In the genomic region with DNA sequence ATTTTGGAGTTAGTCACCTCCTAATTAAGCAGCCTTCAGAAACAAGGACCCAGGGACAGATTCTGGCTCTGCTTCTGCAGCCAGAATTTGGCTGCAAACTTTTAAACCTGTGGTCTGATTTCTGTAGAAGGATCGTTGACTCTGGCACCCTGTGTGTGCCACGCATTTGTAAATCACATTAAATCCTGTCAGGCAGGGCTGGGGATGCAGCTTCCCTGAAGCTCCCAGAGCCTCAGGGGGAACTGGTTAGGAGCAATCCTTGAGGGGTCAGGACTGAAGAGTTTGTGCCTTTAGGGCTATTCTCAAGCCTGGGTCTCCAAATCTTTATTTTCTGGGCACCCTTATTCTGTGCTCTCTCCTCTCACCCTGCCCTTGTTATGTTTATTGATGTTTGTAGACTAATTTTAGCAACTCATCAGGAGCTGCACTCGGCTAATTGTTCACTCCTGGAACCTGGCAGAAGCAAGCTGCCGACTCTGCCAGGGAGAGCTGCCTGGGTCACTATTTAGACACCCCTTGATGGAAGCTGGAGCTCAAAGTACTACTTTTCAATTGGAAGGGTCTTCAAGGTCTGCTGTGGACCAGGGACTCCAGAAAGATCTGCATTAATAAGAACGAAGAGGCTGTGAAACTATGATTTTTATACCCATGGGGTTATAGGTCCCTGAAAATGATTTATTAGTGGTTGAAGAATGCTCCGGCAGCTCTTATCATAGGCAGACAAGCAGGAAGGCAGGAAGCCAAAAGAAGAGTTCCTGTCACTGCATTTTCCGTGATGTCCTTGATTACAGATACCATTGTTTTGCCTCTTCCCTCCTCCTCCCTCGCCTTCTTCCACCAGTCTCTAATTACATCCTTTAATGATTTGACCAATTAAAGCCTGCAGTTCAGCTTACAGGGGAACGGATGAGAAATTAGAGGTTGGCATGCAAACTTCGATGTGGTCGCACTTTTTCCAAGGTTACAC, we compare ENCODE assay signal across 1 cellular context.
TF ChIP-seq lines count a peak whose summit lies in the region.

No MANE protein-coding gene starts in this region.

TF ChIP-seq in K562, 482 proteins besides CTCF, POLR2A, EP300 and RAD21 (continued from another document and continues in another):
- no peak for TF ChIP-seq CHAMP1 (IDR thresholded peaks at IDR 0.05)
- TF ChIP-seq ZNF280B (CRISPR knock-in tag; IDR thresholded peaks at IDR 0.05): no peak
- no peak for TF ChIP-seq CBFA2T2 (conservative IDR thresholded peaks at IDR 0.05)
- no peak for TF ChIP-seq MXD1 (CRISPR knock-in tag; IDR thresholded peaks at IDR 0.05; ENCODE audit: borderline replicate concordance, poor library complexity, severe bottlenecking)
- no peak for TF ChIP-seq CREM (IDR thresholded peaks at IDR 0.05; ENCODE audit: low read depth)
- TF ChIP-seq SP2 (IDR thresholded peaks at IDR 0.05; ENCODE audit: extremely low read depth, low read depth, low read length, poor library complexity, severe bottlenecking): no peak
- TF ChIP-seq ATF7 (IDR thresholded peaks at IDR 0.05): no peak
- no peak for TF ChIP-seq RFX7 (CRISPR knock-in tag; IDR thresholded peaks at IDR 0.05)
- TF ChIP-seq NRF1 (conservative IDR thresholded peaks at IDR 0.05 in 1 of 2, IDR thresholded peaks at IDR 0.05 in 1 of 2): no peak
- TF ChIP-seq PKNOX1 (IDR thresholded peaks at IDR 0.05): peak; percentile 15; the same call in 1 of the 2 replicates
- no peak for TF ChIP-seq ELF1 (tag; IDR thresholded peaks at IDR 0.05)
- TF ChIP-seq, protein P1, sequence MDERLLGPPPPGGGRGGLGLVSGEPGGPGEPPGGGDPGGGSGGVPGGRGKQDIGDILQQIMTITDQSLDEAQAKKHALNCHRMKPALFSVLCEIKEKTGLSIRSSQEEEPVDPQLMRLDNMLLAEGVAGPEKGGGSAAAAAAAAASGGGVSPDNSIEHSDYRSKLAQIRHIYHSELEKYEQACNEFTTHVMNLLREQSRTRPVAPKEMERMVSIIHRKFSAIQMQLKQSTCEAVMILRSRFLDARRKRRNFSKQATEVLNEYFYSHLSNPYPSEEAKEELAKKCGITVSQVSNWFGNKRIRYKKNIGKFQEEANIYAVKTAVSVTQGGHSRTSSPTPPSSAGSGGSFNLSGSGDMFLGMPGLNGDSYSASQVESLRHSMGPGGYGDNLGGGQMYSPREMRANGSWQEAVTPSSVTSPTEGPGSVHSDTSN (CRISPR knock-in tag; IDR thresholded peaks at IDR 0.05; ENCODE audit: low read depth): no peak
- TF ChIP-seq, protein P1 (tag; conservative IDR thresholded peaks at IDR 0.05; ENCODE audit: low read depth): peak; percentile 78
- no peak for TF ChIP-seq STAT5B (CRISPR knock-in tag; IDR thresholded peaks at IDR 0.05)
- TF ChIP-seq BCLAF1 (IDR thresholded peaks at IDR 0.05; ENCODE audit: borderline replicate concordance in 1 of 2, control insufficient read depth in 1 of 2, low read depth in 2 of 2, low read length in 1 of 2): no peak
- TF ChIP-seq NFIC (IDR thresholded peaks at IDR 0.05): 0 out of 2 replicates have a peak, but pooled peaks have one; percentile 8
- TF ChIP-seq ZNF280A (IDR thresholded peaks at IDR 0.05; ENCODE audit: low read depth, partially characterized antibody): no peak
- TF ChIP-seq ZSCAN32 (CRISPR knock-in tag; IDR thresholded peaks at IDR 0.05): no peak
- TF ChIP-seq SAFB2 (IDR thresholded peaks at IDR 0.05; ENCODE audit: borderline replicate concordance, low read depth, low read length, severe bottlenecking): no peak
- TF ChIP-seq MEIS2 (IDR thresholded peaks at IDR 0.05; ENCODE audit: partially characterized antibody): peak; percentile 65
- no peak for TF ChIP-seq RAD51 (IDR thresholded peaks at IDR 0.05; ENCODE audit: borderline replicate concordance, low read depth)
- TF ChIP-seq MECOM (CRISPR knock-in tag; IDR thresholded peaks at IDR 0.05): peak; percentile 55; the same call in 1 of the 2 replicates
- TF ChIP-seq ZFX (CRISPR knock-in tag; IDR thresholded peaks at IDR 0.05): no peak
- TF ChIP-seq CBFA2T3 (IDR thresholded peaks at IDR 0.05): peak; percentile 28; the same call in 1 of the 2 replicates
- no peak for TF ChIP-seq ZNF121 (CRISPR knock-in tag; conservative IDR thresholded peaks at IDR 0.05)
- no peak for TF ChIP-seq ZNF347 (CRISPR knock-in tag; IDR thresholded peaks at IDR 0.05; ENCODE audit: low read depth)
- TF ChIP-seq TCF3 (CRISPR knock-in tag; IDR thresholded peaks at IDR 0.05): no peak
